27 cellular contexts compared by ENCODE assay signal in the genomic region with DNA sequence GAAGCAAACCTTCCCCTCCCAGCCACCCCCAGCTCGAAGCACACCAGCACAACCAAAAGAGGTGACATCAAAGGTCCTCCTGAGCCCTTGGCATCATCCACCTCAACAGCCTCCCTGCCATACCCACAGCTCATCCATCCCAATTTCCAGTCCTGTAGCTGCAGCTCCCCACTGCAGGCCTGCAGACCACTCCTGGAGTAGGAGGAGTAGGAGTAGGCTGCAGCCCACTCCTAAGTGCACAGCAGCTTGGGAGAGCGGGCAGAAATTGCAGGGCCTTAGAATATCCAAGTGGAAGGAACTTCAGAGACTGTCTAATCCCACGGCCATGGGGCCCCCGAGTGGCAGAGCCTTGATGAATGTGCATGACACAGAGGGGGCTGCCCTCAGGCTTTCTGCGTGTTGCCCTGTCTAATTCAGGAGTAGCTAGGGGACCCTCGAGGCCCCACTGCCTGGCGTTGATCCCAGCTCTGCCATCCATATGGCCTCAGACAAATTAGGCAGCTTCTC. TPM values are rescaled to one million over a fixed set of nuclear protein-coding genes. Genes with fewer than 3 reads are reported as not detected.
"Had no signal": no experiment of that assay in that cellular context is flagged by ENCODE, and none has a peak within 500 bp of the region (broad histone marks: within the 10 kb centered on the region; RNA-seq: fewer than 3 reads in every experiment).

No MANE protein-coding gene starts in this region.

- DNase-seq: cerebellar nuclear complex; dermis blood vessel endothelial cell; effector CD4-positive, alpha-beta T cell; endodermal cell; erythroblast; foreskin melanocyte; heart left ventricle; hypothalamus; islet precursor cell; left lung; lower lobe of right lung; naive thymus-derived CD4-positive, alpha-beta T cell; nephron progenitor cell; nucleus accumbens; ovary; sigmoid colon; stimulated activated CD4-positive, alpha-beta T cell treated with anti-CD3 and anti-CD28 coated beads, Interleukin-12 subunit alpha, Interleukin-12 subunit beta, amount 100 ng/mL, for 4 hours; stimulated activated naive CD4-positive, alpha-beta T cell treated with Interleukin-2 at 50 U/mL for 16 hours; thyroid gland; upper lobe of left lung had no signal

- H3K4me3 Mint-ChIP-seq: endodermal cell; memory B cell; naive thymus-derived CD4-positive, alpha-beta T cell; nephron progenitor cell had no signal

- H3K4me3 ChIP-seq: heart left ventricle, left lung, lower lobe of right lung, ovary, right atrium auricular region, sigmoid colon, skin epidermis, suprapubic skin, thyroid gland, upper lobe of left lung, vagina had no signal

- H3K9me3 Mint-ChIP-seq: endodermal cell; memory B cell; naive thymus-derived CD4-positive, alpha-beta T cell; nephron progenitor cell had no signal

- H3K9me3 ChIP-seq: heart left ventricle, left lung, lower lobe of right lung, ovary, right atrium auricular region, sigmoid colon, suprapubic skin, thyroid gland, upper lobe of left lung, vagina had no signal

- H3K36me3 ChIP-seq: heart left ventricle, left lung, lower lobe of right lung, ovary, right atrium auricular region, sigmoid colon, suprapubic skin, thyroid gland, upper lobe of left lung, vagina had no signal

- H3K27ac Mint-ChIP-seq: endodermal cell, memory B cell, nephron progenitor cell had no signal

- ATAC-seq: heart left ventricle; left lung; lower lobe of right lung; naive thymus-derived CD4-positive, alpha-beta T cell had no signal

- FAIRE-seq: colon, endothelial cell of umbilical vein had no signal

- H3K27me3 ChIP-seq: ovary, right atrium auricular region, sigmoid colon, suprapubic skin, thyroid gland, upper lobe of left lung, vagina had no signal

- H3K36me3 Mint-ChIP-seq: memory B cell; naive thymus-derived CD4-positive, alpha-beta T cell had no signal

- H3K27ac ChIP-seq: heart left ventricle, left lung, lower lobe of right lung, ovary, right atrium auricular region, sigmoid colon, skin epidermis, suprapubic skin, thyroid gland, upper lobe of left lung, vagina had no signal

RNA-seq across cellular contexts. Expression of a gene that starts 39.1 kb away (rescaled TPM):
- polyA plus RNA-seq: naive thymus-derived CD4-positive, alpha-beta T cell had no signal
